In the genomic region with DNA sequence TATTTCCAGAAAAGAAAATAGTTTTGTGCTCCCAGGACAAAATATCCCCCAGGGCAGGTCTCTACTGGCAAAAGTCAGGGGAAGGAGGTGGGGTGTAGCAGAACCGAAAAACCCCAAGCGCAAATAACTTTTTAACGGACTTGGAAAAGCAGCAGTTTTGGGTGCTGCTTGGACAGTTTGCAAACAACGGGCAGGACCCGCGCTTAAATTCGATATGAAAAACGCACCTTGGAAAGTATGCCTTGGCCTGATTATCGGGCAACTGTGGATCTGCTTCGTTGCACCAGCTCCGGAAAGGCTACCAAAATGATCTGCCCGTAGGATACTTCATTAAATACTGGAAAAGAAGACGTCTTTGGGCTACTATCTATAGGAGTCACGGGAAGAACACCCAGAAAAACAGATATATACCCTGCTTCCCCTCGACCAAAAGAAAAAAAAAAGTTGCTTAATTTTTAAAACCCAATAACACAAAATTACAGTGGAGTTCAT, we compare ENCODE assay signal across 12 cellular contexts. TPM values are rescaled to one million over a fixed set of nuclear protein-coding genes. Genes with fewer than 3 reads are reported as not detected.
DNase-seq lines count a peak whose midpoint lies in the region; ATAC-seq and TF ChIP-seq lines count a peak whose summit lies in the region.
"Had no signal": no experiment of that assay in that cellular context is flagged by ENCODE, and none has a peak within 500 bp of the region (broad histone marks: within the 10 kb centered on the region; RNA-seq: fewer than 3 reads in every experiment).

No MANE protein-coding gene starts in this region.

- no peak overlapping the region for H3K27ac Mint-ChIP-seq in CD4-positive, alpha-beta T cell

- no peak overlapping the region for H3K18ac ChIP-seq in trophoblast cell (ENCODE audit: low read length)

- H3K9ac ChIP-seq in trophoblast cell (ENCODE audit: low read length) = no peak overlapping the region

- no peak overlapping the region for H4K12ac ChIP-seq in trophoblast cell (ENCODE audit: low read depth, low read length)

- no peak overlapping the region for H2AK5ac ChIP-seq in trophoblast cell (ENCODE audit: low read length)

- H3K27ac ChIP-seq in CD4-positive, alpha-beta T cell (ENCODE audit: low read depth, low read length) = no peak overlapping the region
- peak overlapping the region; percentile 93 for H3K27ac ChIP-seq in RWPE2 (ENCODE audit: poor library complexity, severe bottlenecking)
- H3K27ac ChIP-seq in trophoblast cell (ENCODE audit: low read depth, low read length) = no peak overlapping the region
- H3K27ac ChIP-seq: spleen had no signal

- POLR2A ChIA-PET in CD4-positive, alpha-beta T cell (lab: Charles Lee) = no interaction called here

- no peak for ATAC-seq in CD4-positive, alpha-beta T cell (ENCODE audit: poor library complexity)
- ATAC-seq in RWPE2 (ENCODE audit: low read depth) (no peak), HG03342 (IDR thresholded peaks at IDR 0.05; ENCODE audit: unreplicated experiment) (no peak), GM18867 (IDR thresholded peaks at IDR 0.05; ENCODE audit: unreplicated experiment) (no peak)
- ATAC-seq: K562, Panc1 had no signal

- WGBS in trophoblast cell (ENCODE audit: extremely low coverage, insufficient coverage, insufficient read length) = no CpG with 5 or more reads among the region's 15 CpGs

- peak overlapping the region; percentile 79 for H2BK120ac ChIP-seq in trophoblast cell (ENCODE audit: insufficient read depth, low read length, poor library complexity)

- H3K4me1 Mint-ChIP-seq in CD4-positive, alpha-beta T cell (ENCODE audit: low read depth) = peaks cover 15% of the 10 kb centered on the region

- no peaks in the 10 kb centered on the region for H3K9me3 Mint-ChIP-seq in CD4-positive, alpha-beta T cell

- peaks cover 20% of the 10 kb centered on the region for H3K79me2 ChIP-seq in trophoblast cell (ENCODE audit: control insufficient read depth, insufficient read depth, low read length, poor library complexity)

- no peaks in the 10 kb centered on the region for H3K36me3 Mint-ChIP-seq in CD4-positive, alpha-beta T cell (ENCODE audit: low read depth)

- CTCF ChIA-PET in CD4-positive, alpha-beta T cell (lab: Charles Lee) = no interaction called here

- H3K4ac ChIP-seq in trophoblast cell (ENCODE audit: low read depth, low read length) = no peak overlapping the region

- no peak overlapping the region for H4K8ac ChIP-seq in trophoblast cell (ENCODE audit: low read depth, low read length)

- H3K27me3 Mint-ChIP-seq in CD4-positive, alpha-beta T cell = peaks cover 49% of the 10 kb centered on the region

- H3K4me2 ChIP-seq in trophoblast cell (ENCODE audit: low read length) = peak overlapping the region; percentile 78

- no peak overlapping the region for H2BK5ac ChIP-seq in trophoblast cell (ENCODE audit: low read depth, low read length, poor library complexity)

- no peaks in the 10 kb centered on the region for H3K9me3 ChIP-seq in CD4-positive, alpha-beta T cell (ENCODE audit: control insufficient read depth, low read length)
- no peaks in the 10 kb centered on the region for H3K9me3 ChIP-seq in RWPE2 (ENCODE audit: severe bottlenecking)
- no peaks in the 10 kb centered on the region for H3K9me3 ChIP-seq in trophoblast cell (ENCODE audit: insufficient read depth, low read depth, low read length)
- H3K9me3 ChIP-seq: spleen had no signal

- H3K4me3 ChIP-seq in RWPE2 (ENCODE audit: severe bottlenecking) = no peak overlapping the region
- peak overlapping the region; percentile 18 for H3K4me3 ChIP-seq in fibroblast of villous mesenchyme (ENCODE audit: low read depth, low read length)
- no peak overlapping the region for H3K4me3 ChIP-seq in trophoblast cell (ENCODE audit: low read depth, low read length)
- H3K4me3 ChIP-seq: K562 had no signal

- no peak for TF ChIP-seq CTCF in CD4-positive, alpha-beta T cell (IDR thresholded peaks at IDR 0.05)
- TF ChIP-seq CTCF in RWPE2 (IDR thresholded peaks at IDR 0.05; ENCODE audit: poor library complexity, severe bottlenecking) (no peak), fibroblast of villous mesenchyme (IDR thresholded peaks at IDR 0.05; ENCODE audit: insufficient read depth, low read depth, low read length) (no peak)

- H3K36me3 ChIP-seq in RWPE2 (ENCODE audit: low read depth) (peaks cover 8% of the 10 kb centered on the region), trophoblast cell (ENCODE audit: control insufficient read depth in 1 of 2, insufficient read depth in 2 of 2, low read length in 2 of 2) (peaks cover 0 to 2% of the 10 kb centered on the region in 2 experiments)
- H3K36me3 ChIP-seq: spleen had no signal

- peaks cover 52% of the 10 kb centered on the region for H3K27me3 ChIP-seq in CD4-positive, alpha-beta T cell (ENCODE audit: control insufficient read depth, insufficient read depth, low read length)
- H3K27me3 ChIP-seq in RWPE2 (ENCODE audit: insufficient read depth, poor library complexity, severe bottlenecking) (no peaks in the 10 kb centered on the region), trophoblast cell (ENCODE audit: insufficient read depth, low read length) (no peaks in the 10 kb centered on the region)

- H3K23ac ChIP-seq in trophoblast cell (ENCODE audit: low read length) = no peak overlapping the region

- H2AFZ ChIP-seq in trophoblast cell (ENCODE audit: insufficient read depth, low read length, poor library complexity) = peak overlapping the region; percentile 25

- peak overlapping the region; percentile 26 for H4K91ac ChIP-seq in trophoblast cell (ENCODE audit: low read depth, low read length)

- H3K14ac ChIP-seq in trophoblast cell (ENCODE audit: low read length) = no peak overlapping the region

- H2BK12ac ChIP-seq in trophoblast cell (ENCODE audit: low read length) = no peak overlapping the region

- DNase-seq in CD4-positive, alpha-beta T cell = no peak
- DNase-seq in RWPE2 (ENCODE audit: low spot score) (no peak), fibroblast of villous mesenchyme (ENCODE audit: low read depth) (no peak), trophoblast cell (no peak), MV-4-11 (lab: John Stamatoyannopoulos, UW) (no peak)
- DNase-seq in stimulated activated CD8-positive, alpha-beta memory T cell treated with anti-CD3 and anti-CD28 coated beads, Interleukin-4, amount 100 ng/mL, for 48 hours = no peak
- DNase-seq: kidney glomerular epithelial cell, spleen had no signal

- intact Hi-C loops in CD4-positive, alpha-beta T cell (cut with DNase I, micrococcal nuclease) = no loop called here

- H3K4me3 Mint-ChIP-seq in CD4-positive, alpha-beta T cell = peak overlapping the region; percentile 63

- peaks cover 7% of the 10 kb centered on the region for H3K4me1 ChIP-seq in RWPE2 (ENCODE audit: insufficient read depth, poor library complexity, severe bottlenecking)
- H3K4me1 ChIP-seq in trophoblast cell (ENCODE audit: control insufficient read depth in 1 of 2, insufficient read depth in 2 of 2, low read length in 2 of 2) = peaks cover 22 to 27% of the 10 kb centered on the region in 2 experiments

- H3K79me1 ChIP-seq in trophoblast cell (ENCODE audit: low read length) = peaks cover 25% of the 10 kb centered on the region

RNA-seq across cellular contexts. Expression of gene KCTD1, which starts 2.9 kb away (rescaled TPM):
- total RNA-seq in CD4-positive, alpha-beta T cell = 1 to 10 TPM in 1 of 2 experiments, under 1 TPM in 1; 0.74 to 1.1 TPM
- total RNA-seq in fibroblast of villous mesenchyme = 13.9 and 18.6 TPM in 2 replicates
- polyA plus RNA-seq in trophoblast cell (2013) = 36.1 and 38.7 TPM in 2 replicates
- total RNA-seq: K562 had no signal
- polyA plus RNA-seq: K562 had no signal
